18 cellular contexts compared by ENCODE assay signal in the genomic region with DNA sequence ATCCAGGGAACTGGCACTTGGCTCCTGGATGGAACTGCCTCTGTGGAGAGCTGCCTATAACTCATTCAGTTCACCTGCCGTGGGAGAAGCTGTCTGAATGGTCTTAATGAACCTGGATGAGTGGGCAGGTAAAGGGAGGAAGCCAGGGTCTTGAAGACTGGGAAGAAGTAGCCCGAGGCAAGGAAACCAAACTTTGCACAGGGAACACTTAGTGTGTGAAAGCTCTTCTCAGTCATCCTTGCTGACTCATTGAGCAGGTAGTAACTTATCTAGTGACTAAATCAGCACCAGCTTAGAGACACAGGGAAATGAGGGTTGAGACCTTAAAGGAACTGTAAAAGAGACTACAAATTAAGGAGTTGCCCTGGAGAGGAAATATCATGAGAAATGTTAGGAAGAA. TPM values are rescaled to one million over a fixed set of nuclear protein-coding genes. Genes with fewer than 3 reads are reported as not detected.
DNase-seq lines count a peak whose midpoint lies in the region; ATAC-seq and TF ChIP-seq lines count a peak whose summit lies in the region.
"Had no signal": no experiment of that assay in that cellular context is flagged by ENCODE, and none has a peak within 500 bp of the region (broad histone marks: within the 10 kb centered on the region; RNA-seq: fewer than 3 reads in every experiment).

No MANE protein-coding gene starts in this region.

- peaks cover 0 to 20% (median 0%) of the 10 kb centered on the region in 3 donors for H3K36me3 ChIP-seq in esophagus squamous epithelium
- no peaks in the 10 kb centered on the region for H3K36me3 ChIP-seq in GM23338 (ENCODE audit: insufficient read depth)
- H3K36me3 ChIP-seq in CD4-positive, alpha-beta memory T cell (ENCODE audit: insufficient read depth, low read length), result no peaks in the 10 kb centered on the region
- H3K36me3 ChIP-seq: HAP-1 had no signal

- peaks cover 29% of the 10 kb centered on the region for H3K79me2 ChIP-seq in GM23338 (replicated peaks; ENCODE audit: insufficient read depth)

- H3K9me2 ChIP-seq in GM23338 (ENCODE audit: insufficient read depth), result no peaks in the 10 kb centered on the region

- POLR2A ChIA-PET in CD4-positive, alpha-beta memory T cell (lab: Charles Lee; ENCODE audit: partially characterized antibody), result no interaction called here

- peaks cover 26 to 78% (median 28%) of the 10 kb centered on the region in 3 donors for H3K4me1 ChIP-seq in esophagus squamous epithelium
- peaks cover 41% of the 10 kb centered on the region for H3K4me1 ChIP-seq in GM23338 (ENCODE audit: insufficient read depth)
- H3K4me1 ChIP-seq in CD4-positive, alpha-beta memory T cell (ENCODE audit: insufficient read depth, low read length), result no peaks in the 10 kb centered on the region
- H3K4me1 ChIP-seq: HAP-1 had no signal

- H3F3A ChIP-seq in GM23338 (replicated peaks; ENCODE audit: low read depth), result no peaks in the 10 kb centered on the region; the same call in 1 of the 2 replicates

- H3K4me1 Mint-ChIP-seq in progenitor cell of endocrine pancreas (ENCODE audit: low read depth), result peaks cover 2% of the 10 kb centered on the region
- H3K4me1 Mint-ChIP-seq in GM23338, result peaks cover 82% of the 10 kb centered on the region
- peaks cover 0 to 7% (median 0%) of the 10 kb centered on the region in 4 donors for H3K4me1 Mint-ChIP-seq in CD4-positive, alpha-beta memory T cell
- peaks cover 10 to 13% of the 10 kb centered on the region in 2 donors for H3K4me1 Mint-ChIP-seq in effector memory CD8-positive, alpha-beta T cell (ENCODE audit: low read depth in 2 of 2)

- TF ChIP-seq POLR2A in esophagus squamous epithelium (IDR thresholded peaks at IDR 0.05), result no peak

- TF ChIP-seq CTCF in esophagus squamous epithelium (IDR thresholded peaks at IDR 0.05) (no peak), progenitor cell of endocrine pancreas (IDR thresholded peaks at IDR 0.05; ENCODE audit: unreplicated experiment) (no peak), GM23338 (conservative IDR thresholded peaks at IDR 0.05; ENCODE audit: low read depth in 2 of 2) (no peak)

- CTCF ChIA-PET in CD4-positive, alpha-beta memory T cell (lab: Charles Lee; ENCODE audit: partially characterized antibody), result no interaction called here

- no peaks in the 10 kb centered on the region for H3K9me3 ChIP-seq in esophagus squamous epithelium
- H3K9me3 ChIP-seq in CD4-positive, alpha-beta memory T cell (ENCODE audit: control insufficient read depth in 1 of 2, low read length in 2 of 2), result no peaks in the 10 kb centered on the region
- H3K9me3 ChIP-seq: HAP-1, spleen had no signal

- DNase-seq in HCEC 1CT (peak; percentile 21), RKO (ENCODE audit: low spot score) (peak; percentile 37), esophagus squamous epithelium (lab: John Stamatoyannopoulos, UW) (no peak), progenitor cell of endocrine pancreas (ENCODE audit: low spot score, unreplicated experiment) (no peak), GM23338 (ENCODE audit: low spot score) (no peak)
- no peak for DNase-seq in CD4-positive, alpha-beta memory T cell
- DNase-seq in effector memory CD8-positive, alpha-beta T cell, result no peak
- DNase-seq: activated CD4-positive, alpha-beta T cell treated with anti-CD3 and anti-CD28 coated beads, Interleukin-2, amount 50 U/mL, for 1 hour; activated T-cell treated with anti-CD3 and anti-CD28 coated beads, Interleukin-2, amount 50 U/mL, for 48 hours; C1 segment of cervical spinal cord; cerebellar nuclear complex; DMS79 treated with DMSO at 0.1 percent for 48 hours; NCI-H2029 treated with DMSO at 0.1 percent for 48 hours; NCI-H748 treated with DMSO at 0.1 percent for 48 hours; Right ventricle myocardium superior; spleen; stimulated activated naive CD8-positive, alpha-beta T cell treated with anti-CD3 and anti-CD28 coated beads, Interleukin-15, Interleukin-2, amounts not matched to agents 100 U/mL and 50 U/mL, for 24 hours had no signal

- no peaks in the 10 kb centered on the region for H3K27me3 Mint-ChIP-seq in progenitor cell of endocrine pancreas
- peaks cover 5% of the 10 kb centered on the region for H3K27me3 Mint-ChIP-seq in GM23338 (ENCODE audit: insufficient read depth, low read depth, poor library complexity)
- no peaks in the 10 kb centered on the region for H3K27me3 Mint-ChIP-seq in CD4-positive, alpha-beta memory T cell
- H3K27me3 Mint-ChIP-seq in effector memory CD8-positive, alpha-beta T cell, result no peaks in the 10 kb centered on the region

- WGBS in esophagus squamous epithelium, 2 donors, result 32 to 55% methylated on average over 2 of the region's 2 CpGs

- H3K9me3 Mint-ChIP-seq in progenitor cell of endocrine pancreas (ENCODE audit: low read depth) (no peaks in the 10 kb centered on the region), GM23338 (no peaks in the 10 kb centered on the region)
- no peaks in the 10 kb centered on the region for H3K9me3 Mint-ChIP-seq in CD4-positive, alpha-beta memory T cell
- no peaks in the 10 kb centered on the region for H3K9me3 Mint-ChIP-seq in effector memory CD8-positive, alpha-beta T cell

- H3K27ac ChIP-seq in esophagus squamous epithelium (peak overlapping the region; percentile 69 to 79 (median 74)), GM23338 (ENCODE audit: low read depth) (no peak overlapping the region)
- no peak overlapping the region for H3K27ac ChIP-seq in CD4-positive, alpha-beta memory T cell (ENCODE audit: low read depth, low read length)
- H3K27ac ChIP-seq: spleen had no signal

- intact Hi-C loops in esophagus squamous epithelium (cut with DNase I), result no loop called here
- intact Hi-C loops in CD4-positive, alpha-beta memory T cell (cut with micrococcal nuclease), result no loop called here

- H3K27ac Mint-ChIP-seq in progenitor cell of endocrine pancreas (peak overlapping the region; percentile 22), GM23338 (no peak overlapping the region)
- peak overlapping the region in 1 of 7 donors; percentile 13 for H3K27ac Mint-ChIP-seq in CD4-positive, alpha-beta memory T cell
- H3K27ac Mint-ChIP-seq in effector memory CD8-positive, alpha-beta T cell, result no peak overlapping the region

- H3K27me3 ChIP-seq in esophagus squamous epithelium (no peaks in the 10 kb centered on the region), GM23338 (ENCODE audit: insufficient read depth) (no peaks in the 10 kb centered on the region)
- no peaks in the 10 kb centered on the region for H3K27me3 ChIP-seq in CD4-positive, alpha-beta memory T cell (ENCODE audit: insufficient read depth, low read length)
- H3K27me3 ChIP-seq: spleen had no signal

- H3K4me3 Mint-ChIP-seq in progenitor cell of endocrine pancreas (ENCODE audit: low read depth) (no peak overlapping the region), GM23338 (no peak overlapping the region)
- no peak overlapping the region for H3K4me3 Mint-ChIP-seq in CD4-positive, alpha-beta memory T cell
- no peak overlapping the region for H3K4me3 Mint-ChIP-seq in effector memory CD8-positive, alpha-beta T cell

- H3K36me3 Mint-ChIP-seq in progenitor cell of endocrine pancreas (ENCODE audit: insufficient read depth), result peaks cover 14% of the 10 kb centered on the region
- H3K36me3 Mint-ChIP-seq in GM23338 (ENCODE audit: low read depth), result peaks cover 3% of the 10 kb centered on the region; the same call in 2 of the 3 replicates
- peaks cover 37 to 67% of the 10 kb centered on the region in 2 donors for H3K36me3 Mint-ChIP-seq in CD4-positive, alpha-beta memory T cell
- peaks cover 12% of the 10 kb centered on the region for H3K36me3 Mint-ChIP-seq in effector memory CD8-positive, alpha-beta T cell (ENCODE audit: insufficient read depth)

- H4K20me1 ChIP-seq in GM23338 (replicated peaks; ENCODE audit: insufficient read depth), result peaks cover 45% of the 10 kb centered on the region

- H3K4me3 ChIP-seq in esophagus squamous epithelium (no peak overlapping the region), GM23338 (no peak overlapping the region)
- no peak overlapping the region for H3K4me3 ChIP-seq in CD4-positive, alpha-beta memory T cell (ENCODE audit: low read length in 2 of 2)
- H3K4me3 ChIP-seq: HAP-1, spleen had no signal

- H2AFZ ChIP-seq in GM23338, result no peak overlapping the region

- no peak for ATAC-seq in GM23338
- ATAC-seq in effector memory CD8-positive, alpha-beta T cell (replicated peaks), result no peak
- ATAC-seq: stimulated activated naive CD8-positive, alpha-beta T cell treated with anti-CD3 and anti-CD28 coated beads, Interleukin-15, Interleukin-2, amounts not matched to agents 100 U/mL and 50 U/mL, for 24 hours had no signal

- no peak overlapping the region for H3K4me2 ChIP-seq in GM23338

TF ChIP-seq in GM23338, 12 proteins besides CTCF, POLR2A, EP300 and RAD21 (continues in another document):
- TF ChIP-seq, protein P1, sequence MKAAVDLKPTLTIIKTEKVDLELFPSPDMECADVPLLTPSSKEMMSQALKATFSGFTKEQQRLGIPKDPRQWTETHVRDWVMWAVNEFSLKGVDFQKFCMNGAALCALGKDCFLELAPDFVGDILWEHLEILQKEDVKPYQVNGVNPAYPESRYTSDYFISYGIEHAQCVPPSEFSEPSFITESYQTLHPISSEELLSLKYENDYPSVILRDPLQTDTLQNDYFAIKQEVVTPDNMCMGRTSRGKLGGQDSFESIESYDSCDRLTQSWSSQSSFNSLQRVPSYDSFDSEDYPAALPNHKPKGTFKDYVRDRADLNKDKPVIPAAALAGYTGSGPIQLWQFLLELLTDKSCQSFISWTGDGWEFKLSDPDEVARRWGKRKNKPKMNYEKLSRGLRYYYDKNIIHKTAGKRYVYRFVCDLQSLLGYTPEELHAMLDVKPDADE (IDR thresholded peaks at IDR 0.05), result no peak
- TF ChIP-seq EZH2phosphoT487 (IDR thresholded peaks at IDR 0.05; ENCODE audit: unreplicated experiment), result no peak
- TF ChIP-seq POLR2AphosphoS5 (IDR thresholded peaks at IDR 0.05; ENCODE audit: low read depth), result no peak
- no peak for TF ChIP-seq JUNB (IDR thresholded peaks at IDR 0.05; ENCODE audit: unreplicated experiment)
- no peak for TF ChIP-seq ZNF331 (CRISPR knock-in tag; IDR thresholded peaks at IDR 0.05; ENCODE audit: low read depth)

RNA-seq across cellular contexts. Expression of a gene that starts 9.9 kb away (rescaled TPM):
- total RNA-seq in esophagus squamous epithelium (10 to 100 TPM in 1 of 4 donors, 1 to 10 TPM in 3; 2.9 to 11.1 (median 6.5) TPM), progenitor cell of endocrine pancreas (15.9 and 19.4 TPM in 2 replicates)
- 3.6 and 5.2 TPM in 2 replicates for total RNA-seq in GM23338 (2014; rRNA removed; shearing (Covaris generic))
- 1.7 and 1.9 TPM in 2 replicates for polyA plus RNA-seq in GM23338 (2016; fragmentation: Nextera tagmentation; extraction: Ambion mirVana)
- total RNA-seq in CD4-positive, alpha-beta memory T cell, result not detected
- not detected for polyA plus RNA-seq in CD4-positive, alpha-beta memory T cell

Comparison
In these comparisons a context has a peak if more than half of its experiments do, and no peak if none do; other contexts are left out.
1. DNase-seq: peak in HCEC 1CT (single experiment) and RKO (single experiment); none in esophagus squamous epithelium (single experiment), progenitor cell of endocrine pancreas (single experiment), GM23338 (single experiment), CD4-positive, alpha-beta memory T cell (0 of 5) and effector memory CD8-positive, alpha-beta T cell (0 of 3).
2. H3K27ac ChIP-seq: peak in esophagus squamous epithelium (4 of 4); none in GM23338 (single experiment) and CD4-positive, alpha-beta memory T cell (single experiment).